In genomic region chr14:23055621-23056256, GRCh38 we compare ENCODE assay signal across 1 cellular context.
TF ChIP-seq lines count a peak whose summit lies in the region.

No MANE protein-coding gene starts in this region.

TF ChIP-seq in HepG2, 621 proteins besides CTCF, POLR2A, EP300 and RAD21 (continued from another document):
- TF ChIP-seq, protein P1, sequence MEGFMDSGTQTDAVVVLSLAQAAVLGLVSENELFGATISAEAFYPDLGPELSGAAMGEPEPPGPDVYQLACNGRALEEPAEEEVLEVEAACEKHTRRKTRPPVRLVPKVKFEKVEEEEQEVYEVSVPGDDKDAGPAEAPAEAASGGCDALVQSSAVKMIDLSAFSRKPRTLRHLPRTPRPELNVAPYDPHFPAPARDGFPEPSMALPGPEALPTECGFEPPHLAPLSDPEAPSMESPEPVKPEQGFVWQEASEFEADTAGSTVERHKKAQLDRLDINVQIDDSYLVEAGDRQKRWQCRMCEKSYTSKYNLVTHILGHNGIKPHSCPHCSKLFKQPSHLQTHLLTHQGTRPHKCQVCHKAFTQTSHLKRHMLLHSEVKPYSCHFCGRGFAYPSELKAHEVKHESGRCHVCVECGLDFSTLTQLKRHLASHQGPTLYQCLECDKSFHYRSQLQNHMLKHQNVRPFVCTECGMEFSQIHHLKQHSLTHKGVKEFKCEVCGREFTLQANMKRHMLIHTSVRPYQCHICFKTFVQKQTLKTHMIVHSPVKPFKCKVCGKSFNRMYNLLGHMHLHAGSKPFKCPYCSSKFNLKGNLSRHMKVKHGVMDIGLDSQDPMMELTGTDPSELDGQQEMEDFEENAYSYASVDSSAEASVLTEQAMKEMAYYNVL (CRISPR knock-in tag; IDR thresholded peaks at IDR 0.05; ENCODE audit: borderline replicate concordance) = no peak
- TF ChIP-seq TOE1 (CRISPR knock-in tag; IDR thresholded peaks at IDR 0.05) (no peak), PCBP2 (optimal IDR thresholded peaks at IDR 0.05; ENCODE audit: low read depth, low read length, poor library complexity, severe bottlenecking) (no peak)
